In the genomic region with DNA sequence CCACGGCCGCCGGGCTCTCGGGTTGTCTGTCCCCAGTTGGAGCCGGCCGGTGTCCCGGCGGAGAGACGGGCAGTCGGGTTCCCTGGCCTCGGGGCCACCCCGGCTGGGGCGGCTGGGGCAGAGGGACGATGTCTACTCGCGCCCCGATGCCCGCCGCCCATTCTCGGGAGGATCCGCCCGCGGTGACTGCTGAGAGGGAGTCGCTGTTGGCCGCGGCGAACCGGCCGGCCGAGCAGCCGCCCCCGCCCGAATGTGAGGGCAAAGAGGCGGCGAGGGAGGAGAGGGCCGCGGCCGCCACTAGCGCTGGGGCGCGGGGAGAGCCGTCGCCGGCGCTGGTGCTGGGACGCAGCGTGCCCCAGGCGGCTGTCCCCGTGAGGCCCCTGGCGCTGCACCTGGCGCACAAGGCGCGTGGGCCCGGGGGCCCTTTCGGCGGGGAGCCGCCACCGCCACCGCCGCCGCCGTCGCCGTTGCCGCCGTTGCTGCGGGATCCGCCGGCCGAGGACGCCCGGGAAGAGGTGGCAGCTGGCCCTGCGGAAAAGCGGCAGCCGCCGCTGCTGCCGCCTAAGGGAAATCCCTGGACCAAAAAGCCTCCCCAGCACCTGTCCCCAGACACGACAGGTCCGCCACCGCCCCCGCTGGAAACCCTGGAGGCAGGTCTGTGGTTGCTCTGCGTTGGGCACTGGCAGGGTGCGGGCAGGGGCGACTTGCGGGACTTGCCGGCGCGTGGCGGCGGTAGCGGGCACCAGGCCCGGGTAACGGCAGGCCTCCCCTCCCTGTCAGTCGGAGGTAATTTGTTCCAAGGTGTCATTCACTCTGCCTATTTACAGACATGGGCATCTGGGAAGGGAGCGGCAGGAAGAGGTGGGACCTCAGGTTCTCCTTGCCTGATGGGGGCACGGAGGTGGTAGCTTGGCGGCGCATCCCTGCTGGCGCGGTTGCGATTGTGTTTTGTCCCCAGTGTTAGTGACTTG, we compare ENCODE assay signal across 8 cellular contexts. TPM values are rescaled to one million over a fixed set of nuclear protein-coding genes. Genes with fewer than 3 reads are reported as not detected.
A peak's percentile ranks its signal among the peaks of the same experiment; 100 is the strongest.
DNase-seq lines count a peak whose midpoint lies in the region; ATAC-seq and TF ChIP-seq lines count a peak whose summit lies in the region.

No MANE protein-coding gene starts in this region.

- TF ChIP-seq POLR2A in esophagus muscularis mucosa (IDR thresholded peaks at IDR 0.05; ENCODE audit: low read depth), result no peak

- H3K36me3 Mint-ChIP-seq in activated T-cell treated with anti-CD3 and anti-CD28 coated beads, Interleukin-2, amount 50 U/mL, for 4 hours (ENCODE audit: insufficient read depth), result no peaks in the 10 kb centered on the region

- intact Hi-C loops in esophagus muscularis mucosa (cut with DNase I), result loop anchor here (1.0 to 10.0 kb wide), 4 partner anchors 97 to 753 kb away; a partner anchor contains a TSS

- ATAC-seq in GM19467 (IDR thresholded peaks at IDR 0.05; ENCODE audit: unreplicated experiment), result peak; percentile 27
- peak; percentile 27 for ATAC-seq in HG03571 (IDR thresholded peaks at IDR 0.05; ENCODE audit: unreplicated experiment)
- ATAC-seq in activated T-cell treated with anti-CD3 and anti-CD28 coated beads, Interleukin-2, amount 50 U/mL, for 4 hours, result peak; percentile 46 to 56

- H3K9me3 Mint-ChIP-seq in activated T-cell treated with anti-CD3 and anti-CD28 coated beads, Interleukin-2, amount 50 U/mL, for 4 hours, result no peaks in the 10 kb centered on the region

- H3K9me3 ChIP-seq in NT2/D1 (ENCODE audit: insufficient read depth, low read length) (no peaks in the 10 kb centered on the region), esophagus muscularis mucosa (no peaks in the 10 kb centered on the region)

- DNase-seq in COR-L47 (lab: John Stamatoyannopoulos, UW), result peak; percentile 93
- peak; percentile 18 for DNase-seq in NT2/D1 (ENCODE audit: low read depth, low spot score)
- DNase-seq in activated T-cell treated with anti-CD3 and anti-CD28 coated beads, Interleukin-2, amount 50 U/mL, for 4 hours, result peak; percentile 57
- DNase-seq in esophagus muscularis mucosa (ENCODE audit: extremely low spot score), result peak; percentile 92
- peak; percentile 81 for DNase-seq in myocyte (ENCODE audit: low read depth)
- peak; percentile 32 for DNase-seq in stimulated activated CD8-positive, alpha-beta memory T cell treated with anti-CD3 and anti-CD28 coated beads, Interleukin-7, amount 100 ng/mL, for 24 hours (ENCODE audit: low read depth)

- H3K4me1 Mint-ChIP-seq in activated T-cell treated with anti-CD3 and anti-CD28 coated beads, Interleukin-2, amount 50 U/mL, for 4 hours (ENCODE audit: low read depth), result peaks cover 16% of the 10 kb centered on the region

- TF ChIP-seq EP300 in esophagus muscularis mucosa (IDR thresholded peaks at IDR 0.05), result no peak

- TF ChIP-seq CTCF in esophagus muscularis mucosa (IDR thresholded peaks at IDR 0.05), result peak in 1 of 3 experiments; percentile 6

- no peaks in the 10 kb centered on the region for H3K36me3 ChIP-seq in NT2/D1 (ENCODE audit: insufficient read depth, insufficient read length, low read length)
- no peaks in the 10 kb centered on the region for H3K36me3 ChIP-seq in esophagus muscularis mucosa

- peak overlapping the region; percentile 96 to 98 (median 98) for H3K27ac ChIP-seq in esophagus muscularis mucosa (replicated peaks in 1 of 4)

- peak overlapping the region; percentile 67 for H3K4me3 ChIP-seq in NT2/D1 (ENCODE audit: insufficient read length, low read depth)
- H3K4me3 ChIP-seq in esophagus muscularis mucosa, result peak overlapping the region; percentile 86 to 97 (median 91)

- H3K4me1 ChIP-seq in NT2/D1 (ENCODE audit: insufficient read depth, insufficient read length), result no peaks in the 10 kb centered on the region
- H3K4me1 ChIP-seq in esophagus muscularis mucosa, result peaks cover 9 to 19% (median 13%) of the 10 kb centered on the region in 4 donors

- H3K27me3 Mint-ChIP-seq in activated T-cell treated with anti-CD3 and anti-CD28 coated beads, Interleukin-2, amount 50 U/mL, for 4 hours (ENCODE audit: low read depth), result no peaks in the 10 kb centered on the region

- WGBS in esophagus muscularis mucosa, result under 1% methylated on average over 13 of the region's 101 CpGs

- H3K9ac ChIP-seq in NT2/D1 (ENCODE audit: insufficient read length, low read depth), result peak overlapping the region; percentile 80

- peak overlapping the region; percentile 85 for H3K4me3 Mint-ChIP-seq in activated T-cell treated with anti-CD3 and anti-CD28 coated beads, Interleukin-2, amount 50 U/mL, for 4 hours

- no peaks in the 10 kb centered on the region for H3K27me3 ChIP-seq in NT2/D1 (ENCODE audit: insufficient read depth, insufficient read length)
- no peaks in the 10 kb centered on the region for H3K27me3 ChIP-seq in esophagus muscularis mucosa

RNA-seq across cellular contexts. Expression of a gene that starts 0.7 kb away (rescaled TPM):
- 10 to 100 TPM; 26.3 to 29.6 (median 29.4) TPM for total RNA-seq in activated T-cell treated with anti-CD3 and anti-CD28 coated beads, Interleukin-2, amount 50 U/mL, for 4 hours
- total RNA-seq in esophagus muscularis mucosa (10 to 100 TPM; 18.9 to 27.5 (median 24.1) TPM), myocyte (15.4 and 27.7 TPM in 2 replicates)
- polyA plus RNA-seq in myocyte (2012), result 5.9 TPM

Comparison
In these comparisons a context has a peak if more than half of its experiments do, and no peak if none do; other contexts are left out.
1. Peak in every context shown above with its lines: DNase-seq, ATAC-seq, H3K4me3 ChIP-seq and H3K27ac ChIP-seq.
2. DNase-seq: peak in every context shown above with its lines; median percentile 93 in COR-L47; 92 in esophagus muscularis mucosa; 81 in myocyte; 57 in activated T-cell treated with anti-CD3 and anti-CD28 coated beads, Interleukin-2, amount 50 U/mL, for 4 hours; 32 in stimulated activated CD8-positive, alpha-beta memory T cell treated with anti-CD3 and anti-CD28 coated beads, Interleukin-7, amount 100 ng/mL, for 24 hours; 18 in NT2/D1.